Comparison of ENCODE assay signal across 30 cellular contexts in the genomic region with DNA sequence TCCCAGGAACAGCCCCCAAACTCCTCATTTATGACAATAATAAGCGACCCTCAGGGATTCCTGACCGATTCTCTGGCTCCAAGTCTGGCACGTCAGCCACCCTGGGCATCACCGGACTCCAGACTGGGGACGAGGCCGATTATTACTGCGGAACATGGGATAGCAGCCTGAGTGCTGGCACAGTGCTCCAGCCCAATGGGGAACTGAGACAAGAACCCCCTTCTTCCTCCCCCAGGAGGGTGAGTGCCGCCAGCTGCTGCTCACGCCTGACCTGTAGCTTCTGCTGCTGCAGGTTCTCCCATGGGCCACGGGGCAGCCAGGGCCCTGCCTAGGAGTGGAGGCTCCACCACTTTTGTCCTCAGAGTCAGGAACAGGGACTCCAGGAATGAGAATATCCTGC.
"Had no signal": no experiment of that assay in that cellular context is flagged by ENCODE, and none has a peak within 500 bp of the region (broad histone marks: within the 10 kb centered on the region; RNA-seq: fewer than 3 reads in every experiment).

No MANE protein-coding gene starts in this region.

- H3K9me3 Mint-ChIP-seq: activated CD4-positive, alpha-beta memory T cell treated with anti-CD3 and anti-CD28 coated beads, Interleukin-2, amount 10 ng/mL, durations not matched to agents 7 days and 5 days; activated CD4-positive, alpha-beta T cell treated with anti-CD3 and anti-CD28 coated beads, Interleukin-2, amount 10 ng/mL, durations not matched to agents 24 days and 14 days; activated naive CD4-positive, alpha-beta T cell treated with anti-CD3 and anti-CD28 coated beads, Interleukin-2, amount 10 ng/mL, durations not matched to agents 7 days and 5 days; activated naive CD4-positive, alpha-beta T cell treated with anti-CD3 and anti-CD28 coated beads, Interleukin-2, amount 50 U/mL, for 72 hours; activated naive CD8-positive, alpha-beta T cell treated with anti-CD3 and anti-CD28 coated beads, Interleukin-2, amount 10 ng/mL, durations not matched to agents 7 days and 5 days; activated T-cell treated with anti-CD3 and anti-CD28 coated beads, Interleukin-2, amount 50 U/mL, for 24 hours; activated T-cell treated with anti-CD3 and anti-CD28 coated beads, Interleukin-2, amount 50 U/mL, for 72 hours; central memory CD8-positive, alpha-beta T cell; effector memory CD8-positive, alpha-beta T cell; T-cell; T-helper 1 cell treated with Interleukin-12 subunit alpha and Interleukin-12 subunit beta and Interleukin-4 antibody, amounts not matched to agents 30 μg/mL and 1 μg/mL, for 36 hours had no signal

- H3K9me3 ChIP-seq: ascending aorta, esophagus squamous epithelium, gastroesophageal sphincter had no signal

- H3K36me3 Mint-ChIP-seq: activated naive CD4-positive, alpha-beta T cell treated with anti-CD3 and anti-CD28 coated beads, Interleukin-2, amount 50 U/mL, for 72 hours had no signal

- H3K27me3 ChIP-seq: ascending aorta, brain microvascular endothelial cell had no signal

- H3K4me1 Mint-ChIP-seq: activated CD4-positive, alpha-beta memory T cell treated with anti-CD3 and anti-CD28 coated beads, Interleukin-2, amount 10 ng/mL, durations not matched to agents 7 days and 5 days; activated CD4-positive, alpha-beta T cell treated with anti-CD3 and anti-CD28 coated beads for 36 hours; activated CD4-positive, alpha-beta T cell treated with anti-CD3 and anti-CD28 coated beads, Interleukin-2, amount 10 ng/mL, durations not matched to agents 24 days and 14 days; activated naive CD4-positive, alpha-beta T cell treated with anti-CD3 and anti-CD28 coated beads, Interleukin-2, amount 10 ng/mL, durations not matched to agents 7 days and 5 days; activated naive CD8-positive, alpha-beta T cell treated with anti-CD3 and anti-CD28 coated beads, Interleukin-2, amount 10 ng/mL, durations not matched to agents 7 days and 5 days; central memory CD8-positive, alpha-beta T cell; T-cell had no signal

- FAIRE-seq: TTC549 had no signal

- H3K27ac ChIP-seq: ascending aorta, brain microvascular endothelial cell, coronary artery, esophagus squamous epithelium, gastroesophageal sphincter, WERI-Rb-1 had no signal

- H3K27ac Mint-ChIP-seq: activated CD4-positive, alpha-beta memory T cell treated with anti-CD3 and anti-CD28 coated beads, Interleukin-2, amount 10 ng/mL, durations not matched to agents 7 days and 5 days; activated CD4-positive, alpha-beta T cell treated with anti-CD3 and anti-CD28 coated beads for 36 hours; activated CD4-positive, alpha-beta T cell treated with anti-CD3 and anti-CD28 coated beads, Interleukin-2, amount 10 ng/mL, durations not matched to agents 24 days and 14 days; activated naive CD4-positive, alpha-beta T cell treated with anti-CD3 and anti-CD28 coated beads, Interleukin-2, amount 10 ng/mL, durations not matched to agents 7 days and 5 days; activated naive CD4-positive, alpha-beta T cell treated with anti-CD3 and anti-CD28 coated beads, Interleukin-2, amount 50 U/mL, for 72 hours; activated naive CD8-positive, alpha-beta T cell treated with anti-CD3 and anti-CD28 coated beads, Interleukin-2, amount 10 ng/mL, durations not matched to agents 7 days and 5 days; activated T-cell treated with anti-CD3 and anti-CD28 coated beads, Interleukin-2, amount 50 U/mL, for 24 hours; activated T-cell treated with anti-CD3 and anti-CD28 coated beads, Interleukin-2, amount 50 U/mL, for 72 hours; T-cell; T-helper 1 cell treated with Interleukin-12 subunit alpha and Interleukin-12 subunit beta and Interleukin-4 antibody, amounts not matched to agents 30 μg/mL and 1 μg/mL, for 36 hours had no signal

- H3K4me1 ChIP-seq: ascending aorta, esophagus squamous epithelium, gastroesophageal sphincter had no signal

- H3K27me3 Mint-ChIP-seq: activated CD4-positive, alpha-beta memory T cell treated with anti-CD3 and anti-CD28 coated beads, Interleukin-2, amount 10 ng/mL, durations not matched to agents 7 days and 5 days; activated CD4-positive, alpha-beta T cell treated with anti-CD3 and anti-CD28 coated beads for 36 hours; activated CD4-positive, alpha-beta T cell treated with anti-CD3 and anti-CD28 coated beads, Interleukin-2, amount 10 ng/mL, durations not matched to agents 24 days and 14 days; activated naive CD8-positive, alpha-beta T cell treated with anti-CD3 and anti-CD28 coated beads, Interleukin-2, amount 10 ng/mL, durations not matched to agents 7 days and 5 days; activated T-cell treated with anti-CD3 and anti-CD28 coated beads, Interleukin-2, amount 50 U/mL, for 24 hours; central memory CD8-positive, alpha-beta T cell; T-cell had no signal

- DNase-seq: activated CD4-positive, alpha-beta memory T cell treated with anti-CD3 and anti-CD28 coated beads, Interleukin-2, amount 10 ng/mL, durations not matched to agents 7 days and 5 days; activated CD4-positive, alpha-beta T cell treated with anti-CD3 and anti-CD28 coated beads for 36 hours; activated CD4-positive, alpha-beta T cell treated with anti-CD3 and anti-CD28 coated beads, Interleukin-2, amount 10 ng/mL, durations not matched to agents 24 days and 14 days; activated CD4-positive, CD25-positive, alpha-beta regulatory T cell treated with anti-CD3 and anti-CD28 coated beads, Interleukin-2, amount 50 U/mL, for 72 hours; activated CD8-positive, alpha-beta memory T cell treated with anti-CD3 and anti-CD28 coated beads, Interleukin-2, amount 50 U/mL, for 48 hours; activated gamma-delta T cell; activated naive CD4-positive, alpha-beta T cell; activated naive CD4-positive, alpha-beta T cell treated with anti-CD3 and anti-CD28 coated beads, Interleukin-2, amount 10 ng/mL, durations not matched to agents 7 days and 5 days; activated naive CD8-positive, alpha-beta T cell treated with anti-CD3 and anti-CD28 coated beads, Interleukin-2, amount 10 ng/mL, durations not matched to agents 7 days and 5 days; activated T-cell treated with anti-CD3 and anti-CD28 coated beads for 4 hours; activated T-cell treated with anti-CD3 and anti-CD28 coated beads, Interleukin-2, amount 50 U/mL, for 72 hours; brain microvascular endothelial cell; dermis blood vessel endothelial cell; effector CD4-positive, alpha-beta T cell; effector memory CD8-positive, alpha-beta T cell; erythroblast; esophagus squamous epithelium; foreskin melanocyte; head of caudate nucleus; T-helper 9 cell had no signal

- H3K4me3 Mint-ChIP-seq: activated CD4-positive, alpha-beta memory T cell treated with anti-CD3 and anti-CD28 coated beads, Interleukin-2, amount 10 ng/mL, durations not matched to agents 7 days and 5 days; activated CD4-positive, alpha-beta T cell treated with anti-CD3 and anti-CD28 coated beads for 36 hours; activated CD4-positive, alpha-beta T cell treated with anti-CD3 and anti-CD28 coated beads, Interleukin-2, amount 10 ng/mL, durations not matched to agents 24 days and 14 days; activated naive CD4-positive, alpha-beta T cell treated with anti-CD3 and anti-CD28 coated beads, Interleukin-2, amount 10 ng/mL, durations not matched to agents 7 days and 5 days; activated naive CD8-positive, alpha-beta T cell treated with anti-CD3 and anti-CD28 coated beads, Interleukin-2, amount 10 ng/mL, durations not matched to agents 7 days and 5 days; activated T-cell treated with anti-CD3 and anti-CD28 coated beads, Interleukin-2, amount 50 U/mL, for 24 hours; activated T-cell treated with anti-CD3 and anti-CD28 coated beads, Interleukin-2, amount 50 U/mL, for 72 hours; central memory CD8-positive, alpha-beta T cell; effector memory CD8-positive, alpha-beta T cell; T-cell; T-helper 1 cell treated with Interleukin-12 subunit alpha and Interleukin-12 subunit beta and Interleukin-4 antibody, amounts not matched to agents 30 μg/mL and 1 μg/mL, for 36 hours had no signal

- H3K4me3 ChIP-seq: ascending aorta, coronary artery, esophagus squamous epithelium, gastroesophageal sphincter had no signal
